8 cellular contexts compared by ENCODE assay signal in the genomic region with DNA sequence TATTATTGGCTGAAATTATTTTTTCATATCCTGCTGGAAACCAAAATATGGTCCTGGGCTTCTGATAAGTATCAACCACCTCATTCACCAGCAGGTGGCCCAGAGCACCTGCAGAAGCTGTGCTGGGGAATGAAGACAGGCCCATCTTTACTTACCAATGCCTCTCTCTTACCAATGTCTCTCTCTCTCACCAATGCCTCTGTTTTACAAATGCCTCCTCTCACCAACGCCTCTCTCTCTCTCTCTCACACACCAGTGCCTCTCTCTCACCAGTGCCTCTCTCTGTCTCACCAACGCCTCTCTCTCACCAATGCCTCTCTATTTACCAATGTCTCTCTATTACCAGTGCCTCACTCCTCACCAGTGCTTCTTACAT.
A peak's percentile ranks its signal among the peaks of the same experiment; 100 is the strongest.
DNase-seq lines count a peak whose midpoint lies in the region; ATAC-seq lines count a peak whose summit lies in the region.

No MANE protein-coding gene starts in this region.

- peak; percentile 10 for DNase-seq in COR-L47 (lab: John Stamatoyannopoulos, UW)
- peak; percentile 71 for DNase-seq in NCI-H69 (lab: John Stamatoyannopoulos, UW)
- peak; percentile 66 for DNase-seq in activated naive CD4-positive, alpha-beta T cell treated with anti-CD3 and anti-CD28 coated beads, Interleukin-2, amount 50 U/mL, for 16 hours
- DNase-seq in stimulated activated CD8-positive, alpha-beta memory T cell treated with anti-CD3 and anti-CD28 coated beads, Interleukin-12 subunit alpha, Interleukin-12 subunit beta, amount 100 ng/mL, for 4 hours (ENCODE audit: low read depth) = peak; percentile 13
- no peak for DNase-seq in COLO829 (ENCODE audit: low spot score)

- ATAC-seq in GM19438 (IDR thresholded peaks at IDR 0.05; ENCODE audit: low read depth, unreplicated experiment) (peak; percentile 34), HG02763 (IDR thresholded peaks at IDR 0.05; ENCODE audit: unreplicated experiment) (no peak), HG02970 (IDR thresholded peaks at IDR 0.05; ENCODE audit: low FRiP score, unreplicated experiment) (no peak)
